10 cellular contexts compared by ENCODE assay signal in genomic region chr3:171286580-171287249, GRCh38.
DNase-seq lines count a peak whose midpoint lies in the region; ATAC-seq, FAIRE-seq and TF ChIP-seq lines count a peak whose summit lies in the region.
"Had no signal": no experiment of that assay in that cellular context is flagged by ENCODE, and none has a peak within 500 bp of the region (broad histone marks: within the 10 kb centered on the region; RNA-seq: fewer than 3 reads in every experiment).

No MANE protein-coding gene starts in this region.

- H3K36me3 ChIP-seq in ACC112 (ENCODE audit: insufficient read depth, low read length) (no peaks in the 10 kb centered on the region), bronchial epithelial cell (ENCODE audit: control insufficient read depth, insufficient read depth, low read length) (no peaks in the 10 kb centered on the region), HAP-1 (replicated peaks) (no peaks in the 10 kb centered on the region)

- no peak overlapping the region for H3K27ac Mint-ChIP-seq in endothelial cell (ENCODE audit: unreplicated experiment)
- no peak overlapping the region for H3K27ac Mint-ChIP-seq in stimulated activated memory B cell treated with anti-CD40 and anti-IgM and Interleukin-4, amounts not matched to agents 10 μg/mL and 1 μg/mL and 100 μg/mL, for 72 hours

- intact Hi-C loops in dorsolateral prefrontal cortex (cut with DNase I): no loop called here

- H3K9me3 ChIP-seq in HAP-1: no peaks in the 10 kb centered on the region

- no peaks in the 10 kb centered on the region for H3K36me3 Mint-ChIP-seq in endothelial cell (ENCODE audit: low read depth, unreplicated experiment)
- no peaks in the 10 kb centered on the region for H3K36me3 Mint-ChIP-seq in stimulated activated memory B cell treated with anti-CD40 and anti-IgM and Interleukin-4, amounts not matched to agents 10 μg/mL and 1 μg/mL and 100 μg/mL, for 72 hours

- in situ Hi-C loops in HAP-1 (cut with MboI; ENCODE audit: low sequenced_read_pairs): no loop called here

- H3K27me3 Mint-ChIP-seq in endothelial cell (ENCODE audit: unreplicated experiment): no peaks in the 10 kb centered on the region
- H3K27me3 Mint-ChIP-seq in stimulated activated memory B cell treated with anti-CD40 and anti-IgM and Interleukin-4, amounts not matched to agents 10 μg/mL and 1 μg/mL and 100 μg/mL, for 72 hours: peaks cover 7% of the 10 kb centered on the region

- H3K4me1 Mint-ChIP-seq in endothelial cell (ENCODE audit: unreplicated experiment): peaks cover 12% of the 10 kb centered on the region
- H3K4me1 Mint-ChIP-seq in stimulated activated memory B cell treated with anti-CD40 and anti-IgM and Interleukin-4, amounts not matched to agents 10 μg/mL and 1 μg/mL and 100 μg/mL, for 72 hours: no peaks in the 10 kb centered on the region

- H3K9me3 Mint-ChIP-seq in endothelial cell (ENCODE audit: unreplicated experiment): no peaks in the 10 kb centered on the region
- no peaks in the 10 kb centered on the region for H3K9me3 Mint-ChIP-seq in stimulated activated memory B cell treated with anti-CD40 and anti-IgM and Interleukin-4, amounts not matched to agents 10 μg/mL and 1 μg/mL and 100 μg/mL, for 72 hours

- ATAC-seq in GM19372 (IDR thresholded peaks at IDR 0.05; ENCODE audit: low read depth, unreplicated experiment): peak; percentile 49
- ATAC-seq in HG03378 (IDR thresholded peaks at IDR 0.05; ENCODE audit: unreplicated experiment): peak; percentile 44
- ATAC-seq in stimulated activated memory B cell treated with anti-CD40 and anti-IgM and Interleukin-4, amounts not matched to agents 10 μg/mL and 1 μg/mL and 100 μg/mL, for 72 hours: no peak

- H3K4me3 Mint-ChIP-seq in endothelial cell (ENCODE audit: unreplicated experiment): no peak overlapping the region
- H3K4me3 Mint-ChIP-seq in stimulated activated memory B cell treated with anti-CD40 and anti-IgM and Interleukin-4, amounts not matched to agents 10 μg/mL and 1 μg/mL and 100 μg/mL, for 72 hours: no peak overlapping the region
- H3K4me3 Mint-ChIP-seq: IgD-negative memory B cell had no signal

- no peaks in the 10 kb centered on the region for H3K79me2 ChIP-seq in ACC112 (ENCODE audit: control insufficient read depth, insufficient read depth, low read length, unreplicated experiment)

- H2AFZ ChIP-seq in ACC112 (ENCODE audit: low read length, unreplicated experiment): no peak overlapping the region

- no peak for TF ChIP-seq CTCF in bronchial epithelial cell (IDR thresholded peaks at IDR 0.05; ENCODE audit: insufficient read depth, low read length, severe bottlenecking)
- TF ChIP-seq CTCF in dorsolateral prefrontal cortex (IDR thresholded peaks at IDR 0.05 in 54 of 56, conservative IDR thresholded peaks at IDR 0.05 in 2 of 56; ENCODE audit: low read depth in 1 of 56, partially characterized antibody in 56 of 56): no peak
- no peak for TF ChIP-seq CTCF in endothelial cell (IDR thresholded peaks at IDR 0.05; ENCODE audit: unreplicated experiment)

- H3K27me3 ChIP-seq in ACC112 (ENCODE audit: insufficient read depth, low read length) (no peaks in the 10 kb centered on the region), bronchial epithelial cell (ENCODE audit: control insufficient read depth, insufficient read depth, low read length) (no peaks in the 10 kb centered on the region), HAP-1 (ENCODE audit: low read depth) (no peaks in the 10 kb centered on the region), dorsolateral prefrontal cortex (no peaks in the 10 kb centered on the region)

- DNase-seq in bronchial epithelial cell (ENCODE audit: low read depth) (peak; percentile 84), HAP-1 (ENCODE audit: low spot score in 2 of 2) (no peak), dorsolateral prefrontal cortex (no peak), endothelial cell (ENCODE audit: low spot score) (no peak)
- DNase-seq: C1 segment of cervical spinal cord had no signal

- no peak for FAIRE-seq in bronchial epithelial cell (lab: Jason Lieb, UNC)

- H3K27ac ChIP-seq in ACC112 (ENCODE audit: low read depth, low read length): peak overlapping the region; percentile 99; the same call in 1 of the 2 replicates
- no peak overlapping the region for H3K27ac ChIP-seq in dorsolateral prefrontal cortex

- H3K4me1 ChIP-seq in ACC112 (ENCODE audit: control insufficient read depth, insufficient read depth, low read length, unreplicated experiment): peaks cover 48% of the 10 kb centered on the region
- no peaks in the 10 kb centered on the region for H3K4me1 ChIP-seq in HAP-1

- H3K4me3 ChIP-seq in ACC112 (ENCODE audit: low read depth, low read length) (no peak overlapping the region), bronchial epithelial cell (ENCODE audit: low read depth, low read length) (no peak overlapping the region), HAP-1 (no peak overlapping the region), dorsolateral prefrontal cortex (no peak overlapping the region)
